ENCODE assay signal across 11 cellular contexts in the genomic region with DNA sequence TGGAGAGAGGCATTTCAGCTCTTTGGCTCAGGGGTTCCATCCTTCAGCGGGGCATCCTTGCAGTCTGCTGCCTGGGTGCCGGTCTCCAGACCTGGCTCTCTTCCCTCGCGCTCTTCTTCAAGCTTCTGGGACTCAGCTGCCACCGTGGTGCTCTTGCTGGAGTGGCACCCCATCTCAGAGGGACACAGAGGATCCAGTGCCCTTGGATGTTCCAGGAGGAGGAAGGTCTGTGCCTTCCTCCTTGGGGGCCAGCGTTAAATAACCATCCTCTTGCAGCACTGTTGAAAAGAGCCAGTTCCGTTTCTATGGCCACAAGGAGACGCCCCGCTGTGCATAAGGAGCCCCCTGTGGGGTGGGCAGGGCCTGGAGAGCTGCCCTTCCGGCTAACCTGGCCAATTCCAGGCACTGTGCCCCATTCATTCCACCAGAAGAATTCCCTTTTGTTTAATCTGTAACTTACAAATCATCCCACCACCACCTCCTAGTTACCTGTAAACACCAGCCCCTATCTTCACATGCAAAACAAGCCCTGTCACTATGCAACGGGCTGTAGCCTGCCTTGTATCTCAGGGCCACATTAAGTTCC. TPM values are rescaled to one million over a fixed set of nuclear protein-coding genes. Genes with fewer than 3 reads are reported as not detected.
DNase-seq lines count a peak whose midpoint lies in the region; ATAC-seq, FAIRE-seq and TF ChIP-seq lines count a peak whose summit lies in the region.
"Had no signal": no experiment of that assay in that cellular context is flagged by ENCODE, and none has a peak within 500 bp of the region (broad histone marks: within the 10 kb centered on the region; RNA-seq: fewer than 3 reads in every experiment).

No MANE protein-coding gene starts in this region.

- H3K4me3 ChIP-seq in adipocyte (ENCODE audit: low read length) (peak overlapping the region; percentile 67), right atrium auricular region (peak overlapping the region in 1 of 2 donors; percentile 35)
- H3K4me3 ChIP-seq: SJCRH30 had no signal

- peaks cover 3% of the 10 kb centered on the region; the same call in 1 of the 2 replicates for H3K9me3 ChIP-seq in ES-I3 (ENCODE audit: control insufficient read depth, insufficient read depth, low read length)
- H3K9me3 ChIP-seq in adipocyte (ENCODE audit: control insufficient read depth, low read length) = no peaks in the 10 kb centered on the region
- no peaks in the 10 kb centered on the region for H3K9me3 ChIP-seq in right atrium auricular region
- H3K9me3 ChIP-seq: SJCRH30 had no signal

- peak overlapping the region; percentile 94 for H3K27ac Mint-ChIP-seq in osteocyte (ENCODE audit: unreplicated experiment)
- H3K27ac Mint-ChIP-seq: CD4-positive, alpha-beta T cell had no signal

- H3K4me1 Mint-ChIP-seq in osteocyte (ENCODE audit: unreplicated experiment) = peaks cover 52% of the 10 kb centered on the region

- peak overlapping the region; percentile 75 for H3K4me3 Mint-ChIP-seq in osteocyte (ENCODE audit: unreplicated experiment)
- H3K4me3 Mint-ChIP-seq: CD4-positive, alpha-beta T cell had no signal

- H3K4me1 ChIP-seq in ES-I3 (ENCODE audit: insufficient read depth, low read length) = peaks cover 8% of the 10 kb centered on the region
- peaks cover 33% of the 10 kb centered on the region for H3K4me1 ChIP-seq in adipocyte (ENCODE audit: control insufficient read depth, insufficient read depth, low read length)
- H3K4me1 ChIP-seq in right atrium auricular region = peaks cover 0 to 31% of the 10 kb centered on the region in 2 donors

- peak overlapping the region; percentile 47 for H3K9ac ChIP-seq in ES-I3 (ENCODE audit: low read depth, low read length)
- peak overlapping the region; percentile 79 for H3K9ac ChIP-seq in adipocyte (ENCODE audit: low read length)

- FAIRE-seq in GM19239 (lab: Jason Lieb, UNC) = no peak

- H3K27ac ChIP-seq in right atrium auricular region = peak overlapping the region; percentile 66 to 77
- H3K27ac ChIP-seq: SJCRH30 had no signal

- H3K36me3 ChIP-seq in ES-I3 (ENCODE audit: insufficient read depth, low read length) = peaks cover 2% of the 10 kb centered on the region; the same call in 1 of the 2 replicates
- no peaks in the 10 kb centered on the region for H3K36me3 ChIP-seq in adipocyte (ENCODE audit: control insufficient read depth, insufficient read depth, low read length, severe bottlenecking)
- no peaks in the 10 kb centered on the region for H3K36me3 ChIP-seq in right atrium auricular region
- H3K36me3 ChIP-seq: SJCRH30 had no signal

- no peak for TF ChIP-seq CTCF in right atrium auricular region (IDR thresholded peaks at IDR 0.05)
- TF ChIP-seq CTCF in osteocyte (IDR thresholded peaks at IDR 0.05) = no peak

- DNase-seq in adipocyte (ENCODE audit: low read depth) = no peak
- DNase-seq in right atrium auricular region (ENCODE audit: low spot score) = no peak
- peak; percentile 84 for DNase-seq in osteocyte (ENCODE audit: extremely low spot score, unreplicated experiment)
- DNase-seq in stimulated activated CD4-positive, alpha-beta T cell treated with anti-CD3 and anti-CD28 coated beads, Interleukin-12 subunit alpha, Interleukin-12 subunit beta, amount 100 ng/mL, for 4 hours = no peak
- no peak for DNase-seq in NCI-H1694 (lab: John Stamatoyannopoulos, UW)
- no peak for DNase-seq in GM19239 (ENCODE audit: insufficient read length, low spot score)
- DNase-seq: CD4-positive, alpha-beta T cell; dermis blood vessel endothelial cell; SJCRH30 had no signal

- H3K27me3 Mint-ChIP-seq in osteocyte (ENCODE audit: unreplicated experiment) = no peaks in the 10 kb centered on the region

- H3K9me3 Mint-ChIP-seq in osteocyte (ENCODE audit: unreplicated experiment) = peaks cover 5% of the 10 kb centered on the region
- H3K9me3 Mint-ChIP-seq: CD4-positive, alpha-beta T cell had no signal

- H3K27me3 ChIP-seq in adipocyte (replicated peaks; ENCODE audit: control insufficient read depth, insufficient read depth, low read length) (no peaks in the 10 kb centered on the region), right atrium auricular region (no peaks in the 10 kb centered on the region)
- H3K27me3 ChIP-seq: SJCRH30 had no signal

- no peak for ATAC-seq in HG02885 (IDR thresholded peaks at IDR 0.05; ENCODE audit: poor library complexity, unreplicated experiment)

- no peaks in the 10 kb centered on the region for H3K36me3 Mint-ChIP-seq in osteocyte (ENCODE audit: unreplicated experiment)

RNA-seq across cellular contexts. Expression of gene CHD9NB, which starts 8.6 kb away (rescaled TPM):
- total RNA-seq in right atrium auricular region (under 1 TPM; 0.33 to 0.67 TPM), osteocyte (3.4 and 4.8 TPM in 2 replicates)
- total RNA-seq: CD4-positive, alpha-beta T cell; SJCRH30 had no signal

RNA-seq across cellular contexts. Expression of gene CHD9, which starts 10.7 kb away (rescaled TPM):
- total RNA-seq in right atrium auricular region = 10 to 100 TPM; 49.8 to 54.1 TPM
- 98.9 and 99.0 TPM in 2 replicates for total RNA-seq in osteocyte
